In genomic region chr14:68862954-68863594, GRCh38 we compare ENCODE assay signal across 8 cellular contexts.
A peak's percentile ranks its signal among the peaks of the same experiment; 100 is the strongest.
DNase-seq lines count a peak whose midpoint lies in the region; ATAC-seq, FAIRE-seq and TF ChIP-seq lines count a peak whose summit lies in the region.

No MANE protein-coding gene starts in this region.

- peaks cover 32% of the 10 kb centered on the region for H4K20me1 ChIP-seq in astrocyte (ENCODE audit: insufficient read depth, low read length)

- no peak overlapping the region for H3K4me3 Mint-ChIP-seq in T-helper 2 cell treated with Interferon-gamma antibody and Interleukin-4, amounts not matched to agents 5 μg/mL and 100 μg/mL, for 36 hours
- H3K4me3 Mint-ChIP-seq in astrocyte (ENCODE audit: unreplicated experiment) = no peak overlapping the region

- H3K27me3 ChIP-seq in astrocyte (ENCODE audit: insufficient read depth, low read length) (no peaks in the 10 kb centered on the region), small intestine (ENCODE audit: control insufficient read depth in 2 of 2, insufficient read depth in 2 of 2, low read length in 2 of 2) (no peaks in the 10 kb centered on the region)

- WGBS in small intestine, 3 donors = 0 to 2% (median 2%) methylated on average over 2 of the region's 2 CpGs

- H3K36me3 ChIP-seq in astrocyte (ENCODE audit: insufficient read depth, low read length) (peaks cover 12% of the 10 kb centered on the region), small intestine (ENCODE audit: control insufficient read depth in 2 of 2, insufficient read depth in 2 of 2, low read length in 2 of 2) (peaks cover 0 to 2% of the 10 kb centered on the region in 2 donors)

- no peaks in the 10 kb centered on the region for H3K4me1 Mint-ChIP-seq in T-helper 2 cell treated with Interferon-gamma antibody and Interleukin-4, amounts not matched to agents 5 μg/mL and 100 μg/mL, for 36 hours (ENCODE audit: low read depth)
- peaks cover 3% of the 10 kb centered on the region for H3K4me1 Mint-ChIP-seq in astrocyte (ENCODE audit: low read depth, unreplicated experiment)

- H2AFZ ChIP-seq in astrocyte (ENCODE audit: low read depth, low read length) = no peak overlapping the region

- FAIRE-seq in astrocyte (lab: Jason Lieb, UNC) (no peak), small intestine (lab: Jason Lieb, UNC) (no peak)

- no peaks in the 10 kb centered on the region for H3K36me3 Mint-ChIP-seq in T-helper 2 cell treated with Interferon-gamma antibody and Interleukin-4, amounts not matched to agents 5 μg/mL and 100 μg/mL, for 36 hours (ENCODE audit: low read depth)
- peaks cover 30% of the 10 kb centered on the region for H3K36me3 Mint-ChIP-seq in astrocyte (ENCODE audit: low read depth, unreplicated experiment)

- H3K27ac ChIP-seq in astrocyte (ENCODE audit: low read depth, low read length) (no peak overlapping the region), small intestine (ENCODE audit: low read depth in 1 of 2, low read length in 1 of 2) (no peak overlapping the region)

- no peak for ATAC-seq in GM18870 (IDR thresholded peaks at IDR 0.05; ENCODE audit: unreplicated experiment)

- no peak overlapping the region for H3K4me2 ChIP-seq in astrocyte (ENCODE audit: low read length)

- no peaks in the 10 kb centered on the region for H3K4me1 ChIP-seq in astrocyte (ENCODE audit: insufficient read depth, low read length)
- H3K4me1 ChIP-seq in small intestine (ENCODE audit: control insufficient read depth in 2 of 2, insufficient read depth in 1 of 2, low read depth in 1 of 2, low read length in 1 of 2) = no peaks in the 10 kb centered on the region

- peaks cover 10% of the 10 kb centered on the region for H3K9me3 Mint-ChIP-seq in T-helper 2 cell treated with Interferon-gamma antibody and Interleukin-4, amounts not matched to agents 5 μg/mL and 100 μg/mL, for 36 hours
- peaks cover 7% of the 10 kb centered on the region for H3K9me3 Mint-ChIP-seq in astrocyte (ENCODE audit: unreplicated experiment)

- no peaks in the 10 kb centered on the region for H3K9me3 ChIP-seq in astrocyte (ENCODE audit: insufficient read depth, low read depth, low read length)
- peaks cover 4% of the 10 kb centered on the region for H3K9me3 ChIP-seq in small intestine (ENCODE audit: control insufficient read depth, low read depth)

- no peak overlapping the region for H3K9ac ChIP-seq in astrocyte (ENCODE audit: low read length)

- H3K27me3 Mint-ChIP-seq in T-helper 2 cell treated with Interferon-gamma antibody and Interleukin-4, amounts not matched to agents 5 μg/mL and 100 μg/mL, for 36 hours (ENCODE audit: low read depth) = no peaks in the 10 kb centered on the region
- H3K27me3 Mint-ChIP-seq in astrocyte (ENCODE audit: low read depth, unreplicated experiment) = no peaks in the 10 kb centered on the region

- H3K27ac Mint-ChIP-seq in T-helper 2 cell treated with Interferon-gamma antibody and Interleukin-4, amounts not matched to agents 5 μg/mL and 100 μg/mL, for 36 hours = no peak overlapping the region
- H3K27ac Mint-ChIP-seq in astrocyte (ENCODE audit: unreplicated experiment) = peak overlapping the region; percentile 58

- peak; percentile 70 for TF ChIP-seq CTCF in astrocyte (IDR thresholded peaks at IDR 0.05; ENCODE audit: insufficient read depth, low read depth, low read length)

- no peaks in the 10 kb centered on the region for H3K79me2 ChIP-seq in astrocyte (ENCODE audit: insufficient read depth, low read length)

- no peak overlapping the region for H3K4me3 ChIP-seq in astrocyte (ENCODE audit: insufficient read depth, low read depth, low read length)
- H3K4me3 ChIP-seq in small intestine (ENCODE audit: low read depth in 1 of 2, low read length in 2 of 2) = no peak overlapping the region

- peak; percentile 83 for DNase-seq in NCI-H82 (lab: John Stamatoyannopoulos, UW)
- no peak for DNase-seq in NCI-H82 treated with DMSO at 0.1 percent for 48 hours (lab: John Stamatoyannopoulos, UW; ENCODE audit: unreplicated experiment)
- DNase-seq in NCI-H187 treated with DMSO at 0.1 percent for 48 hours (lab: John Stamatoyannopoulos, UW) = peak; percentile 36
- DNase-seq in T-helper 2 cell treated with Interferon-gamma antibody and Interleukin-4, amounts not matched to agents 5 μg/mL and 100 μg/mL, for 36 hours (ENCODE audit: low spot score) = peak; percentile 53
- DNase-seq in astrocyte (ENCODE audit: low read depth) = peak; percentile 45
- DNase-seq in iPS DF 19.7 (ENCODE audit: low read depth, low spot score) = peak; percentile 50
- peak; percentile 76 for DNase-seq in small intestine
